In the genomic region with DNA sequence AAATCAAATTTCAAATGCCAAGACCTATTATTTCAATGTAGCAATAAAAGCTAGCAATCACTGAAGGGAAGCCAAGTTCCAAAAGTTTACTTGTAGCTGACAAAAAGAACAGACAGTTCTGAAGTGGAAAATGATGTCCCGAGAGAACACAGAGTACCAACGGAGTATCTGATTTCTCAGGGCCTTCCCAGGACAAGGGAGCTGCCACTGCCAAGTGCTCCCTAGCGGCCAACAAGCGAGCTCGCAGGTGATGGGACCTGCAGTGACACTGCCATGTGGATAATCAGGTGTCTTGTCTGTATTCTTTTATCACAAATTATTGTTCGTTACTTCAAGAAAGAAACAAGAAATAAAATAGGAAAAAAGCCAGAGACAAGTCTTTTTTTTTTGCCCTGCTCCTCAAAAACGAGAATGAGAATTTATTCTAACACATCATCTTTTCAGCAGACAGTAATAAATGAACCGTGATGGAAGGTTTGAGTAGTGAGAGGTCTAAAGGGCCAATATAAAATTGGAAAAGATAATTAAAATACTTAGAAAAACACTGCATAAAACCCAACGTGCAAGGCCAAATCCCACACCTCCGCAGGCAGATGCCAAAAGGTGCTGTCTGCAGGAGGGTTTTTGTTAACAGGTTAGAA, we compare ENCODE assay signal across 10 cellular contexts.
DNase-seq lines count a peak whose midpoint lies in the region; ATAC-seq and TF ChIP-seq lines count a peak whose summit lies in the region.
"Had no signal": no experiment of that assay in that cellular context is flagged by ENCODE, and none has a peak within 500 bp of the region (broad histone marks: within the 10 kb centered on the region; RNA-seq: fewer than 3 reads in every experiment).

No MANE protein-coding gene starts in this region.

- no peak overlapping the region for H3K4me2 ChIP-seq in hepatocyte
- H3K4me2 ChIP-seq: BLaER1 had no signal

- 56% methylated on average over 10 of the region's 10 CpGs for WGBS in hepatocyte (ENCODE audit: low lambda C conversion rate, missing lambda C conversion rate)

- no peak overlapping the region for H3K4me3 ChIP-seq in hepatocyte
- no peak overlapping the region for H3K4me3 ChIP-seq in upper lobe of right lung
- H3K4me3 ChIP-seq: BLaER1 had no signal

- intact Hi-C loops in upper lobe of right lung (cut with DNase I) = no loop called here

- H2AFZ ChIP-seq in hepatocyte = no peak overlapping the region

- no peaks in the 10 kb centered on the region for H3K9me3 Mint-ChIP-seq in activated CD4-positive, alpha-beta T cell treated with anti-CD3 and anti-CD28 coated beads, Interleukin-2, amount 10 ng/mL, durations not matched to agents 7 days and 5 days

- H3K4me1 ChIP-seq in hepatocyte (ENCODE audit: insufficient read depth) (no peaks in the 10 kb centered on the region), upper lobe of right lung (peaks cover 4% of the 10 kb centered on the region)
- H3K4me1 ChIP-seq: BLaER1 had no signal

- CTCF ChIA-PET in activated CD4-positive, alpha-beta T cell treated with anti-CD3 and anti-CD28 coated beads, Interleukin-2, amount 10 ng/mL, durations not matched to agents 7 days and 5 days (lab: Charles Lee) = no interaction called here

- no peak overlapping the region for H3K4me3 Mint-ChIP-seq in activated CD4-positive, alpha-beta T cell treated with anti-CD3 and anti-CD28 coated beads, Interleukin-2, amount 10 ng/mL, durations not matched to agents 7 days and 5 days

- no peak overlapping the region for H3K27ac ChIP-seq in hepatocyte
- peak overlapping the region; percentile 2 for H3K27ac ChIP-seq in upper lobe of right lung
- H3K27ac ChIP-seq: BLaER1 had no signal

- no peaks in the 10 kb centered on the region for H3K9me2 ChIP-seq in hepatocyte (replicated peaks; ENCODE audit: insufficient read depth)

- H3K9me3 ChIP-seq in hepatocyte (ENCODE audit: low read depth) = no peaks in the 10 kb centered on the region
- H3K9me3 ChIP-seq in upper lobe of right lung = no peaks in the 10 kb centered on the region
- H3K9me3 ChIP-seq: BLaER1 had no signal

- H4K20me1 ChIP-seq in hepatocyte (ENCODE audit: insufficient read depth, poor library complexity, severe bottlenecking) = no peaks in the 10 kb centered on the region
- H4K20me1 ChIP-seq: BLaER1 had no signal

- H3K4me1 Mint-ChIP-seq in activated CD4-positive, alpha-beta T cell treated with anti-CD3 and anti-CD28 coated beads, Interleukin-2, amount 10 ng/mL, durations not matched to agents 7 days and 5 days = no peaks in the 10 kb centered on the region

- H3K27ac Mint-ChIP-seq in activated CD4-positive, alpha-beta T cell treated with anti-CD3 and anti-CD28 coated beads, Interleukin-2, amount 10 ng/mL, durations not matched to agents 7 days and 5 days = no peak overlapping the region

- H3K36me3 ChIP-seq in hepatocyte (replicated peaks; ENCODE audit: insufficient read depth, low read depth) (no peaks in the 10 kb centered on the region), upper lobe of right lung (peaks cover 32% of the 10 kb centered on the region)
- H3K36me3 ChIP-seq: BLaER1 had no signal

- no peaks in the 10 kb centered on the region for H3K27me3 ChIP-seq in hepatocyte
- no peaks in the 10 kb centered on the region for H3K27me3 ChIP-seq in upper lobe of right lung
- H3K27me3 ChIP-seq: BLaER1 had no signal

- DNase-seq in activated CD4-positive, alpha-beta T cell treated with anti-CD3 and anti-CD28 coated beads, Interleukin-2, amount 10 ng/mL, durations not matched to agents 7 days and 5 days = peak; percentile 11
- DNase-seq in activated CD4-positive, alpha-beta T cell treated with anti-CD3 and anti-CD28 coated beads, Interleukin-2, amount 50 U/mL, for 1 hour = no peak
- DNase-seq in SK-N-DZ (ENCODE audit: low spot score) (peak; percentile 48), hepatocyte (ENCODE audit: low spot score) (peak; percentile 66), upper lobe of right lung (no peak), ureter (ENCODE audit: low spot score) (no peak)

- ATAC-seq in upper lobe of right lung = peak; percentile 41
- no peak for ATAC-seq in HG03442 (IDR thresholded peaks at IDR 0.05; ENCODE audit: unreplicated experiment)
- no peak for ATAC-seq in HG02840 (IDR thresholded peaks at IDR 0.05; ENCODE audit: low FRiP score, unreplicated experiment)
- ATAC-seq: activated CD4-positive, CD25-positive, alpha-beta regulatory T cell treated with anti-CD3 and anti-CD28 coated beads, Interleukin-2, amount 50 U/mL, for 24 hours had no signal

- peaks cover 2% of the 10 kb centered on the region for H3K27me3 Mint-ChIP-seq in activated CD4-positive, alpha-beta T cell treated with anti-CD3 and anti-CD28 coated beads, Interleukin-2, amount 10 ng/mL, durations not matched to agents 7 days and 5 days

- TF ChIP-seq CTCF in hepatocyte (IDR thresholded peaks at IDR 0.05; ENCODE audit: poor library complexity) (peak; percentile 38), upper lobe of right lung (IDR thresholded peaks at IDR 0.05) (peak; percentile 49)

- POLR2A ChIA-PET in activated CD4-positive, alpha-beta T cell treated with anti-CD3 and anti-CD28 coated beads, Interleukin-2, amount 10 ng/mL, durations not matched to agents 7 days and 5 days (lab: Charles Lee) = interaction anchor here (0.6 kb wide), 1 partner anchor 44 kb away, joined by 4 read pairs; no protein-coding TSS in a partner anchor

- H3K79me2 ChIP-seq in hepatocyte = no peaks in the 10 kb centered on the region

- no peaks in the 10 kb centered on the region for H3K36me3 Mint-ChIP-seq in activated CD4-positive, alpha-beta T cell treated with anti-CD3 and anti-CD28 coated beads, Interleukin-2, amount 10 ng/mL, durations not matched to agents 7 days and 5 days (ENCODE audit: low read depth)

Comparison
In these comparisons a context has a peak if more than half of its experiments do, and no peak if none do; other contexts are left out.
1. DNase-seq: peak in activated CD4-positive, alpha-beta T cell treated with anti-CD3 and anti-CD28 coated beads, Interleukin-2, amount 10 ng/mL, durations not matched to agents 7 days and 5 days (single experiment), SK-N-DZ (single experiment) and hepatocyte (single experiment); none in activated CD4-positive, alpha-beta T cell treated with anti-CD3 and anti-CD28 coated beads, Interleukin-2, amount 50 U/mL, for 1 hour (single experiment), upper lobe of right lung (single experiment) and ureter (single experiment).